ENCODE assay signal across 13 cellular contexts in the genomic region with DNA sequence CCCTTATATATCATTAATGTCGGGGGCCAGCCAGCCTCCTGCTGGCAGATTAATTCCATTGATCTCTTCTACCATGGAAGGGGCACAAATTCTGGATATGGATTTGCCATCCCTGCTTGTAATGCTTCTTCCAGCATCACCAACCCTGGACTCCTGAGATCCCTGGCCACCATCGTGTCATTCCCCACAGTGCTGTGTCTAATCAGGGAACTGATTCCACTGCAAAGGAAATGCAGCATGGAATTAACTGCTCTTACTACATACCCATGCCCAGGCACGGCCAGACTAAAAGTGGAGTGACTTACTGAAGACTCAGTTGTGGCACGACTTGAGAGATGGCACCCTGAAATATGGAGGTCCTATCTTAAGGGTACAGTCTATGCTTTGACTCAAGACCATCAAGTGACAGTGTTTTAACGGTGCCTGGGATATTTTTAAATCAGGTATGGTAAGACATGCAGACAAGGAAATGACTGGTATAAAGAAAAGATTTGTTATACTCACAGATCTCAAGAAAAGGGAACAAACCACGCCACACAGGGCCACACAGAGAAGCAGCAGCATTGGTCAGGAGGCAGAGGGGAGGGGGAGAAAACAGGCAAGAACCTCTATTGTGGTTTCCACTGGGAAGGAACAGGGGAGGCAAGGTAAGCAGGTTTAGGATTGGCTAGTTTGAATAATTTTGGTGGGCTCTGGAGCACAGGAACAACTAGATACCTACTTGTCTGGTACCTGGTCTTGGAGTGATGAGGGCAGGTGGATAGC.
DNase-seq lines count a peak whose midpoint lies in the region; ATAC-seq and TF ChIP-seq lines count a peak whose summit lies in the region.
"Had no signal": no experiment of that assay in that cellular context is flagged by ENCODE, and none has a peak within 500 bp of the region (broad histone marks: within the 10 kb centered on the region; RNA-seq: fewer than 3 reads in every experiment).

No MANE protein-coding gene starts in this region.

- H3K9me3 Mint-ChIP-seq in naive B cell: no peaks in the 10 kb centered on the region
- no peaks in the 10 kb centered on the region for H3K9me3 Mint-ChIP-seq in activated CD4-positive, alpha-beta T cell treated with anti-CD3 and anti-CD28 coated beads, Interleukin-2, amount 10 ng/mL, durations not matched to agents 7 days and 5 days
- H3K9me3 Mint-ChIP-seq: CD8-positive, alpha-beta T cell had no signal

- H3K27ac ChIP-seq in right atrium auricular region (no peak overlapping the region), OCI-LY3 (ENCODE audit: low read length) (peak overlapping the region; percentile 17)
- H3K27ac ChIP-seq: KMS-11 had no signal

- POLR2A ChIA-PET in activated CD4-positive, alpha-beta T cell treated with anti-CD3 and anti-CD28 coated beads, Interleukin-2, amount 10 ng/mL, durations not matched to agents 7 days and 5 days (lab: Charles Lee): no interaction called here

- H4K20me1 ChIP-seq in OCI-LY3 (ENCODE audit: insufficient read depth, low read length): peaks cover 17% of the 10 kb centered on the region; the same call in 1 of the 2 replicates

- TF ChIP-seq CTCF in right atrium auricular region (IDR thresholded peaks at IDR 0.05) (no peak), OCI-LY3 (IDR thresholded peaks at IDR 0.05; ENCODE audit: low read depth, low read length) (no peak)

- CTCF ChIA-PET in activated CD4-positive, alpha-beta T cell treated with anti-CD3 and anti-CD28 coated beads, Interleukin-2, amount 10 ng/mL, durations not matched to agents 7 days and 5 days (lab: Charles Lee): no interaction called here

- H3K36me3 ChIP-seq in right atrium auricular region: no peaks in the 10 kb centered on the region
- H3K36me3 ChIP-seq in OCI-LY3 (replicated peaks; ENCODE audit: low read depth, low read length): peaks cover 23% of the 10 kb centered on the region

- H2AFZ ChIP-seq in OCI-LY3 (ENCODE audit: low read depth, low read length): no peak overlapping the region

- H3K4me3 Mint-ChIP-seq in naive B cell: peak overlapping the region; percentile 0 to 80 (median 54)
- no peak overlapping the region for H3K4me3 Mint-ChIP-seq in activated CD4-positive, alpha-beta T cell treated with anti-CD3 and anti-CD28 coated beads, Interleukin-2, amount 10 ng/mL, durations not matched to agents 7 days and 5 days
- H3K4me3 Mint-ChIP-seq: CD8-positive, alpha-beta T cell had no signal

- H3K27ac Mint-ChIP-seq in naive B cell: peak overlapping the region; percentile 7 to 94 (median 82)
- no peak overlapping the region for H3K27ac Mint-ChIP-seq in activated CD4-positive, alpha-beta T cell treated with anti-CD3 and anti-CD28 coated beads, Interleukin-2, amount 10 ng/mL, durations not matched to agents 7 days and 5 days
- H3K27ac Mint-ChIP-seq: CD8-positive, alpha-beta T cell had no signal

- no peaks in the 10 kb centered on the region for H3K36me3 Mint-ChIP-seq in naive B cell
- no peaks in the 10 kb centered on the region for H3K36me3 Mint-ChIP-seq in activated CD4-positive, alpha-beta T cell treated with anti-CD3 and anti-CD28 coated beads, Interleukin-2, amount 10 ng/mL, durations not matched to agents 7 days and 5 days (ENCODE audit: low read depth)
- H3K36me3 Mint-ChIP-seq: CD8-positive, alpha-beta T cell had no signal

- no peak overlapping the region for H3K9ac ChIP-seq in OCI-LY3 (ENCODE audit: low read length)
- H3K9ac ChIP-seq: KMS-11 had no signal

- H3K4me3 ChIP-seq in right atrium auricular region (no peak overlapping the region), OCI-LY3 (ENCODE audit: low read length) (no peak overlapping the region)

- H3K27me3 ChIP-seq in right atrium auricular region (no peaks in the 10 kb centered on the region), OCI-LY3 (ENCODE audit: low read depth, low read length) (no peaks in the 10 kb centered on the region)

- DNase-seq in right atrium auricular region (ENCODE audit: low spot score): peak; percentile 36
- DNase-seq in left ventricle myocardium superior: no peak
- no peak for DNase-seq in naive B cell
- no peak for DNase-seq in G401 (ENCODE audit: low spot score)
- DNase-seq in activated CD4-positive, alpha-beta T cell treated with anti-CD3 and anti-CD28 coated beads, Interleukin-2, amount 10 ng/mL, durations not matched to agents 7 days and 5 days: no peak
- DNase-seq: AML-193; CD8-positive, alpha-beta T cell; NCI-H1105; NCI-H1694 treated with DMSO at 0.1 percent for 48 hours; NCI-H774 had no signal

- peaks cover 54 to 64% (median 62%) of the 10 kb centered on the region in 3 donors for H3K4me1 Mint-ChIP-seq in naive B cell
- H3K4me1 Mint-ChIP-seq in activated CD4-positive, alpha-beta T cell treated with anti-CD3 and anti-CD28 coated beads, Interleukin-2, amount 10 ng/mL, durations not matched to agents 7 days and 5 days: peaks cover 4% of the 10 kb centered on the region

- no peaks in the 10 kb centered on the region for H3K27me3 Mint-ChIP-seq in naive B cell
- H3K27me3 Mint-ChIP-seq in activated CD4-positive, alpha-beta T cell treated with anti-CD3 and anti-CD28 coated beads, Interleukin-2, amount 10 ng/mL, durations not matched to agents 7 days and 5 days: peaks cover 39% of the 10 kb centered on the region

- in situ Hi-C loops in G401 (cut with HindIII; ENCODE audit: low sequenced_read_pairs): no loop called here

- intact Hi-C loops in left ventricle myocardium superior (cut with micrococcal nuclease): loop anchor here (10.0 kb wide), 2 partner anchors 108 to 488 kb away; no protein-coding TSS in a partner anchor

- H3K79me2 ChIP-seq in OCI-LY3 (ENCODE audit: low read length): peaks cover 94% of the 10 kb centered on the region

- H3K4me2 ChIP-seq in OCI-LY3 (ENCODE audit: low read length): 0 out of 2 replicates have a peak overlapping the region, but pooled peaks have one; percentile 8
- H3K4me2 ChIP-seq: KMS-11 had no signal

- no peaks in the 10 kb centered on the region for H3K9me3 ChIP-seq in right atrium auricular region
- H3K9me3 ChIP-seq in OCI-LY3 (ENCODE audit: insufficient read depth, low read length): no peaks in the 10 kb centered on the region

- H3K4me1 ChIP-seq in right atrium auricular region (no peaks in the 10 kb centered on the region), OCI-LY3 (ENCODE audit: low read length) (peaks cover 74% of the 10 kb centered on the region)

- ATAC-seq in left ventricle myocardium superior (no peak), naive B cell (ENCODE audit: low read depth in 2 of 2) (peak; percentile 31 to 32), GM21526 (IDR thresholded peaks at IDR 0.05; ENCODE audit: low FRiP score, unreplicated experiment) (no peak)
- ATAC-seq: CD8-positive, alpha-beta T cell had no signal

Comparison
In these comparisons a context has a peak if more than half of its experiments do, and no peak if none do; other contexts are left out.
1. ATAC-seq: peak in naive B cell (2 of 2); none in left ventricle myocardium superior (single experiment) and GM21526 (single experiment).